14 cellular contexts compared by ENCODE assay signal in the genomic region with DNA sequence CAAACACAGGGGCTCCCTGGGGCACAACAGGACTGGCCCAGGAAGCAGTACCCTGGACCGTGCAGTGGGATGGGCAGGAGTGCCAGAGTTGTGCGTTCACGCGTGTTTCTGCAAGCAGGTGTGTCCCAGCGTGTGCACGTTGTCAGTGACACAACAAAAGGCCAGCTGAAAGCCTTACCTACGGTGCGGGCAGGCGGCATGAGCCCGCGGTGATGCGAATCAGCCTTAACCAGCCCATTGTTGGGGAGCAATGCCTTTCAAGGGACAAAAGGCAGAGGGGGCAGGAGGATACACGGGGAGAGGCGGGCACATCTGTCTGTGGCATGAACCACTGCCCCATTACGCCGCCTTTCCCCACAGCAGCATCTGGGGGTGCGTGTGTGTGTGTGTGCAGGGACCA.
DNase-seq lines count a peak whose midpoint lies in the region; ATAC-seq and TF ChIP-seq lines count a peak whose summit lies in the region.
"Had no signal": no experiment of that assay in that cellular context is flagged by ENCODE, and none has a peak within 500 bp of the region (broad histone marks: within the 10 kb centered on the region; RNA-seq: fewer than 3 reads in every experiment).

No MANE protein-coding gene starts in this region.

- H3K23ac ChIP-seq in mesendoderm (ENCODE audit: low read length): peak overlapping the region; percentile 75

- no peak for TF ChIP-seq CTCF in WTC11 (IDR thresholded peaks at IDR 0.05)

- peak overlapping the region; percentile 43 for H3K9ac ChIP-seq in mesendoderm (ENCODE audit: low read length)

- H3K4me1 ChIP-seq in mesendoderm (ENCODE audit: control insufficient read depth, low read depth, low read length): peaks cover 40% of the 10 kb centered on the region

- WGBS in mesendoderm (ENCODE audit: extremely low coverage, insufficient coverage, low lambda C conversion rate): no CpG with 5 or more reads among the region's 17 CpGs

- H2BK5ac ChIP-seq in mesendoderm (ENCODE audit: low read length): peak overlapping the region; percentile 88

- peak overlapping the region; percentile 21 for H3K4ac ChIP-seq in mesendoderm (ENCODE audit: low read depth, low read length)

- H3K4me3 Mint-ChIP-seq in WTC11: no peak overlapping the region

- peak overlapping the region; percentile 96 for H3K27ac Mint-ChIP-seq in WTC11

- H4K8ac ChIP-seq in mesendoderm (ENCODE audit: low read depth, low read length): no peak overlapping the region

- peaks cover 2% of the 10 kb centered on the region for H3K79me1 ChIP-seq in mesendoderm (ENCODE audit: low read length)

- H3K4me1 Mint-ChIP-seq in WTC11: peaks cover 77% of the 10 kb centered on the region

- H3K36me3 Mint-ChIP-seq in WTC11: no peaks in the 10 kb centered on the region

- ATAC-seq in WTC11: no peak
- ATAC-seq in HG02588 (IDR thresholded peaks at IDR 0.05; ENCODE audit: unreplicated experiment): no peak
- ATAC-seq: HCT116 had no signal

- H3K9me3 Mint-ChIP-seq in WTC11: no peaks in the 10 kb centered on the region

- H3K79me2 ChIP-seq in mesendoderm (ENCODE audit: control insufficient read depth, insufficient read depth, low read length): no peaks in the 10 kb centered on the region

- CTCF ChIA-PET in WTC11 (lab: Charles Lee): interaction anchor here (1.0 to 2.0 kb wide), 2 partner anchors 10 to 32 kb away, joined by 3 to 6 read pairs; no protein-coding TSS in a partner anchor

- peak overlapping the region; percentile 98 for H3K27ac ChIP-seq in mesendoderm (ENCODE audit: low read depth, low read length)
- H3K27ac ChIP-seq: RWPE1 had no signal

- H3K4me3 ChIP-seq in mesendoderm (ENCODE audit: low read length): no peak overlapping the region

- no peaks in the 10 kb centered on the region for H3K27me3 ChIP-seq in mesendoderm (ENCODE audit: insufficient read depth, low read length, poor library complexity)

- H3K4me2 ChIP-seq in mesendoderm (ENCODE audit: low read length): no peak overlapping the region

- peak overlapping the region; percentile 16 for H2BK120ac ChIP-seq in mesendoderm (ENCODE audit: low read depth, low read length)

- no peak overlapping the region for H4K5ac ChIP-seq in mesendoderm (ENCODE audit: low read length)

- no peak overlapping the region for H2BK15ac ChIP-seq in mesendoderm (replicated peaks; ENCODE audit: low read depth)

- no peaks in the 10 kb centered on the region for H3K36me3 ChIP-seq in mesendoderm (ENCODE audit: control insufficient read depth, insufficient read depth, low read length)

- peak overlapping the region; percentile 89 for H2AK5ac ChIP-seq in mesendoderm (ENCODE audit: low read length)

- POLR2A ChIA-PET in WTC11 (lab: Charles Lee): no interaction called here

- DNase-seq in NCI-H748 (lab: John Stamatoyannopoulos, UW; ENCODE audit: unreplicated experiment) (peak; percentile 44), NCI-H748 treated with DMSO at 0.1 percent for 48 hours (lab: John Stamatoyannopoulos, UW) (no peak), WTC11 (ENCODE audit: low spot score) (no peak), mesendoderm (no peak), retina (peak; percentile 65), glomerular visceral epithelial cell (ENCODE audit: extremely low spot score) (no peak)
- DNase-seq in stimulated activated CD4-positive, alpha-beta T cell treated with anti-CD3 and anti-CD28 coated beads, Interleukin-4, amount 100 ng/mL, for 4 hours: no peak
- DNase-seq: DMS53, KBM-7, NCI-H1048, NCI-H1694 treated with DMSO at 0.1 percent for 48 hours had no signal

- peak overlapping the region; percentile 98 for H3K18ac ChIP-seq in mesendoderm (ENCODE audit: low read length)

- H3K27me3 Mint-ChIP-seq in WTC11 (ENCODE audit: low read depth): no peaks in the 10 kb centered on the region

- H3K56ac ChIP-seq in mesendoderm (ENCODE audit: low read length): peak overlapping the region; percentile 85

TF ChIP-seq in WTC11, 78 proteins besides CTCF, POLR2A, EP300 and RAD21:
- no peak for TF ChIP-seq ZNF423 (CRISPR knock-in tag; IDR thresholded peaks at IDR 0.05)
- no peak for TF ChIP-seq TP53 (CRISPR knock-in tag; IDR thresholded peaks at IDR 0.05)
- TF ChIP-seq, protein P1, sequence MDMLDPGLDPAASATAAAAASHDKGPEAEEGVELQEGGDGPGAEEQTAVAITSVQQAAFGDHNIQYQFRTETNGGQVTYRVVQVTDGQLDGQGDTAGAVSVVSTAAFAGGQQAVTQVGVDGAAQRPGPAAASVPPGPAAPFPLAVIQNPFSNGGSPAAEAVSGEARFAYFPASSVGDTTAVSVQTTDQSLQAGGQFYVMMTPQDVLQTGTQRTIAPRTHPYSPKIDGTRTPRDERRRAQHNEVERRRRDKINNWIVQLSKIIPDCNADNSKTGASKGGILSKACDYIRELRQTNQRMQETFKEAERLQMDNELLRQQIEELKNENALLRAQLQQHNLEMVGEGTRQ (CRISPR knock-in tag; IDR thresholded peaks at IDR 0.05): no peak
- TF ChIP-seq MXD4 (CRISPR knock-in tag; IDR thresholded peaks at IDR 0.05; ENCODE audit: borderline replicate concordance): no peak
- TF ChIP-seq, protein P2, sequence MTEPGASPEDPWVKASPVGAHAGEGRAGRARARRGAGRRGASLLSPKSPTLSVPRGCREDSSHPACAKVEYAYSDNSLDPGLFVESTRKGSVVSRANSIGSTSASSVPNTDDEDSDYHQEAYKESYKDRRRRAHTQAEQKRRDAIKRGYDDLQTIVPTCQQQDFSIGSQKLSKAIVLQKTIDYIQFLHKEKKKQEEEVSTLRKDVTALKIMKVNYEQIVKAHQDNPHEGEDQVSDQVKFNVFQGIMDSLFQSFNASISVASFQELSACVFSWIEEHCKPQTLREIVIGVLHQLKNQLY (CRISPR knock-in tag; IDR thresholded peaks at IDR 0.05): no peak
- no peak for TF ChIP-seq EMX1 (CRISPR knock-in tag; IDR thresholded peaks at IDR 0.05)
- TF ChIP-seq, protein P3, sequence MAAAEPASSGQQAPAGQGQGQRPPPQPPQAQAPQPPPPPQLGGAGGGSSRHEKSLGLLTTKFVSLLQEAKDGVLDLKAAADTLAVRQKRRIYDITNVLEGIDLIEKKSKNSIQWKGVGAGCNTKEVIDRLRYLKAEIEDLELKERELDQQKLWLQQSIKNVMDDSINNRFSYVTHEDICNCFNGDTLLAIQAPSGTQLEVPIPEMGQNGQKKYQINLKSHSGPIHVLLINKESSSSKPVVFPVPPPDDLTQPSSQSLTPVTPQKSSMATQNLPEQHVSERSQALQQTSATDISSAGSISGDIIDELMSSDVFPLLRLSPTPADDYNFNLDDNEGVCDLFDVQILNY (CRISPR knock-in tag; IDR thresholded peaks at IDR 0.05): no peak
- TF ChIP-seq SOX15 (CRISPR knock-in tag; IDR thresholded peaks at IDR 0.05): no peak
- TF ChIP-seq RORB (CRISPR knock-in tag; IDR thresholded peaks at IDR 0.05): no peak
- TF ChIP-seq, protein P4, sequence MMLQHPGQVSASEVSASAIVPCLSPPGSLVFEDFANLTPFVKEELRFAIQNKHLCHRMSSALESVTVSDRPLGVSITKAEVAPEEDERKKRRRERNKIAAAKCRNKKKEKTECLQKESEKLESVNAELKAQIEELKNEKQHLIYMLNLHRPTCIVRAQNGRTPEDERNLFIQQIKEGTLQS (CRISPR knock-in tag; conservative IDR thresholded peaks at IDR 0.05): no peak
- no peak for TF ChIP-seq ZNF219 (CRISPR knock-in tag; IDR thresholded peaks at IDR 0.05; ENCODE audit: borderline replicate concordance)
- TF ChIP-seq ZNF671 (CRISPR knock-in tag; IDR thresholded peaks at IDR 0.05): no peak
- TF ChIP-seq, protein P5, sequence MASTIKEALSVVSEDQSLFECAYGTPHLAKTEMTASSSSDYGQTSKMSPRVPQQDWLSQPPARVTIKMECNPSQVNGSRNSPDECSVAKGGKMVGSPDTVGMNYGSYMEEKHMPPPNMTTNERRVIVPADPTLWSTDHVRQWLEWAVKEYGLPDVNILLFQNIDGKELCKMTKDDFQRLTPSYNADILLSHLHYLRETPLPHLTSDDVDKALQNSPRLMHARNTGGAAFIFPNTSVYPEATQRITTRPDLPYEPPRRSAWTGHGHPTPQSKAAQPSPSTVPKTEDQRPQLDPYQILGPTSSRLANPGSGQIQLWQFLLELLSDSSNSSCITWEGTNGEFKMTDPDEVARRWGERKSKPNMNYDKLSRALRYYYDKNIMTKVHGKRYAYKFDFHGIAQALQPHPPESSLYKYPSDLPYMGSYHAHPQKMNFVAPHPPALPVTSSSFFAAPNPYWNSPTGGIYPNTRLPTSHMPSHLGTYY (CRISPR knock-in tag; IDR thresholded peaks at IDR 0.05): no peak
- no peak for TF ChIP-seq MYBL2 (CRISPR knock-in tag; IDR thresholded peaks at IDR 0.05)
- TF ChIP-seq ZNF232 (CRISPR knock-in tag; IDR thresholded peaks at IDR 0.05): no peak
- TF ChIP-seq, protein P6, sequence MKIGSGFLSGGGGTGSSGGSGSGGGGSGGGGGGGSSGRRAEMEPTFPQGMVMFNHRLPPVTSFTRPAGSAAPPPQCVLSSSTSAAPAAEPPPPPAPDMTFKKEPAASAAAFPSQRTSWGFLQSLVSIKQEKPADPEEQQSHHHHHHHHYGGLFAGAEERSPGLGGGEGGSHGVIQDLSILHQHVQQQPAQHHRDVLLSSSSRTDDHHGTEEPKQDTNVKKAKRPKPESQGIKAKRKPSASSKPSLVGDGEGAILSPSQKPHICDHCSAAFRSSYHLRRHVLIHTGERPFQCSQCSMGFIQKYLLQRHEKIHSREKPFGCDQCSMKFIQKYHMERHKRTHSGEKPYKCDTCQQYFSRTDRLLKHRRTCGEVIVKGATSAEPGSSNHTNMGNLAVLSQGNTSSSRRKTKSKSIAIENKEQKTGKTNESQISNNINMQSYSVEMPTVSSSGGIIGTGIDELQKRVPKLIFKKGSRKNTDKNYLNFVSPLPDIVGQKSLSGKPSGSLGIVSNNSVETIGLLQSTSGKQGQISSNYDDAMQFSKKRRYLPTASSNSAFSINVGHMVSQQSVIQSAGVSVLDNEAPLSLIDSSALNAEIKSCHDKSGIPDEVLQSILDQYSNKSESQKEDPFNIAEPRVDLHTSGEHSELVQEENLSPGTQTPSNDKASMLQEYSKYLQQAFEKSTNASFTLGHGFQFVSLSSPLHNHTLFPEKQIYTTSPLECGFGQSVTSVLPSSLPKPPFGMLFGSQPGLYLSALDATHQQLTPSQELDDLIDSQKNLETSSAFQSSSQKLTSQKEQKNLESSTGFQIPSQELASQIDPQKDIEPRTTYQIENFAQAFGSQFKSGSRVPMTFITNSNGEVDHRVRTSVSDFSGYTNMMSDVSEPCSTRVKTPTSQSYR (CRISPR knock-in tag; IDR thresholded peaks at IDR 0.05): no peak
- no peak for TF ChIP-seq OVOL2 (CRISPR knock-in tag; IDR thresholded peaks at IDR 0.05; ENCODE audit: borderline replicate concordance)
TF ChIP-seq in WTC11: peak in this region for 0.

Comparison
In these comparisons a context has a peak if more than half of its experiments do, and no peak if none do; other contexts are left out.
1. DNase-seq: peak in NCI-H748 (single experiment) and retina (single experiment); none in NCI-H748 treated with DMSO at 0.1 percent for 48 hours (single experiment), WTC11 (single experiment), mesendoderm (single experiment), stimulated activated CD4-positive, alpha-beta T cell treated with anti-CD3 and anti-CD28 coated beads, Interleukin-4, amount 100 ng/mL, for 4 hours (0 of 2) and glomerular visceral epithelial cell (single experiment).